In genomic region chr9:21608200-21608599, GRCh38 we compare ENCODE assay signal across 34 cellular contexts.
"Had no signal": no experiment of that assay in that cellular context is flagged by ENCODE, and none has a peak within 500 bp of the region (broad histone marks: within the 10 kb centered on the region; RNA-seq: fewer than 3 reads in every experiment).

No MANE protein-coding gene starts in this region.

- ATAC-seq: activated CD8-positive, alpha-beta memory T cell treated with anti-CD3 and anti-CD28 coated beads, Interleukin-2, amount 10 ng/mL, durations not matched to agents 7 days and 5 days had no signal

- H3K27me3 Mint-ChIP-seq: activated CD4-positive, alpha-beta memory T cell treated with anti-CD3 and anti-CD28 coated beads for 36 hours; activated naive CD8-positive, alpha-beta T cell treated with anti-CD3 and anti-CD28 coated beads for 36 hours had no signal

- H3K36me3 ChIP-seq: ascending aorta, cardiac muscle cell, SJSA1 had no signal

- H3K4me2 ChIP-seq: PC-9, SK-N-SH had no signal

- H3K9ac ChIP-seq: SK-N-SH had no signal

- H2AFZ ChIP-seq: PC-9 had no signal

- H3K4me1 ChIP-seq: ascending aorta had no signal

- H3K27me3 ChIP-seq: ascending aorta, cardiac muscle cell, SJSA1 had no signal

- DNase-seq: activated B cell treated with CpG ODN at 0.5 μM for 24 hours; activated CD4-positive, alpha-beta memory T cell treated with anti-CD3 and anti-CD28 coated beads for 36 hours; activated CD4-positive, alpha-beta T cell treated with anti-CD3 and anti-CD28 coated beads for 4 hours; activated CD4-positive, alpha-beta T cell treated with anti-CD3 and anti-CD28 coated beads, Interleukin-2, amount 50 U/mL, for 1 hour; activated CD4-positive, CD25-positive, alpha-beta regulatory T cell treated with anti-CD3 and anti-CD28 coated beads, Interleukin-2, amount 50 U/mL, for 72 hours; activated CD8-positive, alpha-beta memory T cell treated with anti-CD3 and anti-CD28 coated beads for 24 hours; activated CD8-positive, alpha-beta memory T cell treated with anti-CD3 and anti-CD28 coated beads, Interleukin-2, amount 10 ng/mL, durations not matched to agents 7 days and 5 days; activated CD8-positive, alpha-beta memory T cell treated with anti-CD3 and anti-CD28 coated beads, Interleukin-2, amount 50 U/mL, for 48 hours; activated effector memory CD4-positive, alpha-beta T cell treated with Interleukin-2 at 50 U/mL for 16 hours; activated naive CD4-positive, alpha-beta T cell treated with anti-CD3 and anti-CD28 coated beads, Interleukin-2, amount 10 ng/mL, durations not matched to agents 7 days and 5 days; activated naive CD8-positive, alpha-beta T cell treated with anti-CD3 and anti-CD28 coated beads for 36 hours; activated T-cell treated with anti-CD3 and anti-CD28 coated beads, Interleukin-2, amount 50 U/mL, for 48 hours; amygdala; Karpas-422; KBM-7; NCI-H1048; NCI-H1105 treated with DMSO at 0.1 percent for 48 hours; NCI-H1436; NCI-H1694; NCI-H1930; NCI-H2081 treated with DMSO at 0.1 percent for 48 hours; NCI-H510A; NCI-H526; NCI-H748 treated with DMSO at 0.1 percent for 48 hours; NK-92 treated with Interleukin-12 subunit alpha and Interleukin-12 subunit beta, amount 100 ng/mL, for 24 hours; PC-9; SHP77 treated with DMSO at 0.1 percent for 48 hours; SK-N-SH had no signal

- H3K9me3 Mint-ChIP-seq: activated B cell treated with CpG ODN at 0.5 μM for 24 hours; activated CD4-positive, alpha-beta memory T cell treated with anti-CD3 and anti-CD28 coated beads for 36 hours; activated naive CD4-positive, alpha-beta T cell treated with anti-CD3 and anti-CD28 coated beads, Interleukin-2, amount 10 ng/mL, durations not matched to agents 7 days and 5 days; central memory CD8-positive, alpha-beta T cell; T-helper 1 cell treated with Interleukin-12 subunit alpha and Interleukin-12 subunit beta and Interleukin-4 antibody, amounts not matched to agents 30 μg/mL and 1 μg/mL, for 36 hours had no signal

- H3K36me3 Mint-ChIP-seq: activated CD4-positive, alpha-beta memory T cell treated with anti-CD3 and anti-CD28 coated beads for 36 hours; activated CD8-positive, alpha-beta memory T cell treated with anti-CD3 and anti-CD28 coated beads, Interleukin-2, amount 10 ng/mL, durations not matched to agents 7 days and 5 days had no signal

- H3K4me3 ChIP-seq: ascending aorta, cardiac muscle cell, PC-9, SJSA1 had no signal

- H3K4me3 Mint-ChIP-seq: activated B cell treated with CpG ODN at 0.5 μM for 24 hours; activated CD4-positive, alpha-beta memory T cell treated with anti-CD3 and anti-CD28 coated beads for 36 hours; activated CD8-positive, alpha-beta memory T cell treated with anti-CD3 and anti-CD28 coated beads, Interleukin-2, amount 10 ng/mL, durations not matched to agents 7 days and 5 days; activated naive CD4-positive, alpha-beta T cell treated with anti-CD3 and anti-CD28 coated beads, Interleukin-2, amount 10 ng/mL, durations not matched to agents 7 days and 5 days; activated naive CD8-positive, alpha-beta T cell treated with anti-CD3 and anti-CD28 coated beads for 36 hours; central memory CD8-positive, alpha-beta T cell; T-helper 1 cell treated with Interleukin-12 subunit alpha and Interleukin-12 subunit beta and Interleukin-4 antibody, amounts not matched to agents 30 μg/mL and 1 μg/mL, for 36 hours; T-helper 2 cell treated with Interferon-gamma antibody and Interleukin-4, amounts not matched to agents 5 μg/mL and 100 μg/mL, for 36 hours had no signal

- H3K27ac Mint-ChIP-seq: activated B cell treated with CpG ODN at 0.5 μM for 24 hours; activated CD4-positive, alpha-beta memory T cell treated with anti-CD3 and anti-CD28 coated beads for 36 hours; activated CD8-positive, alpha-beta memory T cell treated with anti-CD3 and anti-CD28 coated beads, Interleukin-2, amount 10 ng/mL, durations not matched to agents 7 days and 5 days; activated naive CD4-positive, alpha-beta T cell treated with anti-CD3 and anti-CD28 coated beads, Interleukin-2, amount 10 ng/mL, durations not matched to agents 7 days and 5 days; activated naive CD8-positive, alpha-beta T cell treated with anti-CD3 and anti-CD28 coated beads for 36 hours; T-helper 1 cell treated with Interleukin-12 subunit alpha and Interleukin-12 subunit beta and Interleukin-4 antibody, amounts not matched to agents 30 μg/mL and 1 μg/mL, for 36 hours; T-helper 2 cell treated with Interferon-gamma antibody and Interleukin-4, amounts not matched to agents 5 μg/mL and 100 μg/mL, for 36 hours had no signal

- H3K4me1 Mint-ChIP-seq: activated B cell treated with CpG ODN at 0.5 μM for 24 hours had no signal

- H3K9me3 ChIP-seq: ascending aorta, SJSA1, SK-N-SH had no signal

- H3K27ac ChIP-seq: ascending aorta, cardiac muscle cell, PC-9, SJSA1 had no signal
